In the genomic region with DNA sequence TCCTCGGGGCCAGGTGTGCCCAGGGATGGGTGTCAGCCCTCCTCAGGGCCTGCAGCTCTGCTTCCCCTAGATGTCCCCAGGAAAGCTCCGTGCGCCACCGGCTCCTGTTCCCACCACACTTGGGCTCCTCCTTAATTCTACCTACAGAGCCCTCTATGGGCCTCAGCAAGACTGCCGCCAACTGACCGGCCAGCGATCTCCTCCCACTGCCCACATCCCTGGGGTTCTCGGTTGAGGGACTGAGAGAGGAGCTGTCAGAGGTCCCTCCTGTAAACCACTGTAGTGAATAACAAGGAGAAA, we compare ENCODE assay signal across 19 cellular contexts. TPM values are rescaled to one million over a fixed set of nuclear protein-coding genes. Genes with fewer than 3 reads are reported as not detected.
DNase-seq lines count a peak whose midpoint lies in the region; ATAC-seq, FAIRE-seq and TF ChIP-seq lines count a peak whose summit lies in the region.
"Had no signal": no experiment of that assay in that cellular context is flagged by ENCODE, and none has a peak within 500 bp of the region (broad histone marks: within the 10 kb centered on the region; RNA-seq: fewer than 3 reads in every experiment).

No MANE protein-coding gene starts in this region.

- intact Hi-C loops in heart left ventricle (cut with DNase I): no loop called here
- intact Hi-C loops in kidney (cut with DNase I): no loop called here
- intact Hi-C loops in spleen (cut with DNase I; ENCODE audit: low total_unique reads): no loop called here

- no peak overlapping the region for H3K4me3 ChIP-seq in heart left ventricle
- no peak overlapping the region for H3K4me3 ChIP-seq in kidney (ENCODE audit: low read length in 2 of 2)
- no peak overlapping the region for H3K4me3 ChIP-seq in spleen
- H3K4me3 ChIP-seq: HAP-1, SJCRH30 had no signal

- WGBS in heart left ventricle, 4 donors: 65 to 78% (median 73%) methylated on average over 8 of the region's 8 CpGs; no CpG with 5 or more reads in 1 of the 4 donors
- 90 to 94% (median 91%) methylated on average over 3 to 8 of the region's 8 CpGs for WGBS in spleen, 5 donors

- no peaks in the 10 kb centered on the region for H3K9me3 ChIP-seq in heart left ventricle
- H3K9me3 ChIP-seq in kidney (ENCODE audit: control insufficient read depth in 1 of 2, low read length in 2 of 2): no peaks in the 10 kb centered on the region
- H3K9me3 ChIP-seq in spleen: no peaks in the 10 kb centered on the region
- H3K9me3 ChIP-seq: Caco-2, HAP-1, SJCRH30 had no signal

- H3K27ac Mint-ChIP-seq in chondrocyte (ENCODE audit: unreplicated experiment): peak overlapping the region; percentile 51

- no peaks in the 10 kb centered on the region for H3K36me3 Mint-ChIP-seq in chondrocyte (ENCODE audit: low read depth)

- ATAC-seq in heart left ventricle: no peak

- H3K4me1 ChIP-seq in heart left ventricle (peaks cover 0 to 85% (median 42%) of the 10 kb centered on the region in 12 donors), kidney (ENCODE audit: control insufficient read depth in 1 of 2, insufficient read depth in 1 of 2, low read depth in 1 of 2, low read length in 2 of 2) (no peaks in the 10 kb centered on the region), spleen (peaks cover 0 to 17% (median 0%) of the 10 kb centered on the region in 6 donors)
- H3K4me1 ChIP-seq: Caco-2, HAP-1 had no signal

- no peaks in the 10 kb centered on the region for H3K27me3 ChIP-seq in heart left ventricle
- peaks cover 0 to 8% (median 0%) of the 10 kb centered on the region in 7 donors for H3K27me3 ChIP-seq in spleen (replicated peaks in 1 of 7)
- H3K27me3 ChIP-seq: SJCRH30 had no signal

- no peak overlapping the region for H3K4me3 Mint-ChIP-seq in chondrocyte (ENCODE audit: unreplicated experiment)

- TF ChIP-seq CTCF in chondrocyte (IDR thresholded peaks at IDR 0.05) (no peak), heart left ventricle (IDR thresholded peaks at IDR 0.05) (no peak), kidney (IDR thresholded peaks at IDR 0.05; ENCODE audit: borderline replicate concordance, extremely low read depth, insufficient read depth) (no peak), spleen (IDR thresholded peaks at IDR 0.05 in 8 of 11, conservative IDR thresholded peaks at IDR 0.05 in 3 of 11) (no peak)

- H3K4me1 Mint-ChIP-seq in chondrocyte (ENCODE audit: low read depth): peaks cover 34% of the 10 kb centered on the region

- POLR2A ChIA-PET in HEK293T (lab: Yijun Ruan, JAX): no interaction called here

- TF ChIP-seq POLR2A in heart left ventricle (IDR thresholded peaks at IDR 0.05) (no peak), spleen (IDR thresholded peaks at IDR 0.05) (no peak)

- no peak overlapping the region for H3K9ac ChIP-seq in kidney (ENCODE audit: low read length in 2 of 2)

- peak overlapping the region; percentile 20 to 100 (median 94) for H3K27ac ChIP-seq in heart left ventricle
- H3K27ac ChIP-seq in kidney (ENCODE audit: low read depth in 2 of 2, low read length in 2 of 2): no peak overlapping the region
- H3K27ac ChIP-seq in spleen: no peak overlapping the region
- H3K27ac ChIP-seq: HL-60, SJCRH30 had no signal

- CTCF ChIA-PET in HEK293T (lab: Yijun Ruan, JAX): no interaction called here

- H3K36me3 ChIP-seq in heart left ventricle (no peaks in the 10 kb centered on the region), kidney (ENCODE audit: control insufficient read depth in 1 of 2, insufficient read depth in 2 of 2, low read length in 2 of 2) (no peaks in the 10 kb centered on the region), spleen (no peaks in the 10 kb centered on the region)
- H3K36me3 ChIP-seq: HAP-1, SJCRH30 had no signal

- no peaks in the 10 kb centered on the region for H3K27me3 Mint-ChIP-seq in chondrocyte (ENCODE audit: low read depth)

- no peak for FAIRE-seq in kidney (lab: Jason Lieb, UNC)
- FAIRE-seq: GM19239, HTR-8/SVneo had no signal

- DNase-seq in chondrocyte (ENCODE audit: low spot score) (peak; percentile 86), heart left ventricle (peak in 4 of 5 donors; percentile 7 to 48 (median 32)), kidney (peak; percentile 68), spleen (peak; percentile 50), hypothalamus (lab: John Stamatoyannopoulos, UW) (no peak), hippocampal formation (lab: John Stamatoyannopoulos, UW) (no peak), HEK293T (ENCODE audit: extremely low spot score) (no peak), HuH-7.5 (ENCODE audit: low spot score) (no peak)
- DNase-seq: Caco-2, DMS153, NCI-H187, NCI-H69, OCI-M1, SJCRH30 had no signal

- no peaks in the 10 kb centered on the region for H3K9me3 Mint-ChIP-seq in chondrocyte (ENCODE audit: low read depth)

TF ChIP-seq in HEK293T, 16 proteins besides CTCF, POLR2A, EP300 and RAD21:
- TF ChIP-seq NFRKB (IDR thresholded peaks at IDR 0.05) (no peak), FOXM1 (IDR thresholded peaks at IDR 0.05; ENCODE audit: borderline replicate concordance) (no peak), ARNT (IDR thresholded peaks at IDR 0.05) (no peak), ELF4 (IDR thresholded peaks at IDR 0.05) (no peak), SUZ12 (IDR thresholded peaks at IDR 0.05) (no peak), SP1 (IDR thresholded peaks at IDR 0.05) (no peak)

RNA-seq across cellular contexts. Expression of gene LDB3, which starts 5.3 kb away (rescaled TPM):
- total RNA-seq in chondrocyte (4.0 to 22.7 TPM (median 21.5 TPM) in 3 replicates), heart left ventricle (1,000 to 10,000 TPM in 7 of 9 donors, 100 to 1,000 TPM in 2; 800 to 1,716 (median 1,273) TPM), kidney (7.7 TPM), spleen (under 1 TPM in 5 of 7 donors, not detected in 2; 0.14 to 0.63 (median 0.43) TPM)
- polyA plus RNA-seq in heart left ventricle (1,000 to 10,000 TPM in 1 of 2 donors, 100 to 1,000 TPM in 1; 165 to 1,759 TPM), kidney (ENCODE audit: insufficient read depth, low read depth, low replicate concordance) (3.3 TPM), spleen (1 to 10 TPM in 1 of 3 donors, under 1 TPM in 2; 0.23 to 1.2 (median 0.30) TPM)
- total RNA-seq: RPMI7951 had no signal

RNA-seq across cellular contexts. Expression of gene OPN4, which starts 8.6 kb away (rescaled TPM):
- total RNA-seq in chondrocyte: not detected in 3 replicates
- under 1 TPM in 3 of 9 donors, not detected in 6; 0.19 to 0.28 (median 0.25) TPM for total RNA-seq in heart left ventricle
- polyA plus RNA-seq in heart left ventricle: under 1 TPM; 0.03 to 0.08 TPM
- not detected for total RNA-seq in kidney
- polyA plus RNA-seq in kidney (ENCODE audit: insufficient read depth, low read depth, low replicate concordance): not detected
- not detected for total RNA-seq in spleen
- polyA plus RNA-seq in spleen: not detected
- total RNA-seq: Caco-2, RPMI7951, SJCRH30 had no signal

Comparison
In these comparisons a context has a peak if more than half of its experiments do, and no peak if none do; other contexts are left out.
1. DNase-seq: peak in chondrocyte (single experiment), heart left ventricle (4 of 5), kidney (single experiment) and spleen (single experiment); none in hypothalamus (0 of 51), hippocampal formation (0 of 2), HEK293T (single experiment) and HuH-7.5 (single experiment).
2. H3K27ac ChIP-seq: peak in heart left ventricle (12 of 12); none in kidney (0 of 2) and spleen (0 of 8).
3. RNA of gene LDB3, which starts 5.3 kb away (total RNA-seq): 800 to 1,716 TPM in heart left ventricle; 4.0 to 22.7 TPM in chondrocyte, 7.7 TPM in kidney (single experiment) and 0.14 to 0.63 TPM in spleen; every median in the first group is over 10 times any median in the second.